In the genomic region with DNA sequence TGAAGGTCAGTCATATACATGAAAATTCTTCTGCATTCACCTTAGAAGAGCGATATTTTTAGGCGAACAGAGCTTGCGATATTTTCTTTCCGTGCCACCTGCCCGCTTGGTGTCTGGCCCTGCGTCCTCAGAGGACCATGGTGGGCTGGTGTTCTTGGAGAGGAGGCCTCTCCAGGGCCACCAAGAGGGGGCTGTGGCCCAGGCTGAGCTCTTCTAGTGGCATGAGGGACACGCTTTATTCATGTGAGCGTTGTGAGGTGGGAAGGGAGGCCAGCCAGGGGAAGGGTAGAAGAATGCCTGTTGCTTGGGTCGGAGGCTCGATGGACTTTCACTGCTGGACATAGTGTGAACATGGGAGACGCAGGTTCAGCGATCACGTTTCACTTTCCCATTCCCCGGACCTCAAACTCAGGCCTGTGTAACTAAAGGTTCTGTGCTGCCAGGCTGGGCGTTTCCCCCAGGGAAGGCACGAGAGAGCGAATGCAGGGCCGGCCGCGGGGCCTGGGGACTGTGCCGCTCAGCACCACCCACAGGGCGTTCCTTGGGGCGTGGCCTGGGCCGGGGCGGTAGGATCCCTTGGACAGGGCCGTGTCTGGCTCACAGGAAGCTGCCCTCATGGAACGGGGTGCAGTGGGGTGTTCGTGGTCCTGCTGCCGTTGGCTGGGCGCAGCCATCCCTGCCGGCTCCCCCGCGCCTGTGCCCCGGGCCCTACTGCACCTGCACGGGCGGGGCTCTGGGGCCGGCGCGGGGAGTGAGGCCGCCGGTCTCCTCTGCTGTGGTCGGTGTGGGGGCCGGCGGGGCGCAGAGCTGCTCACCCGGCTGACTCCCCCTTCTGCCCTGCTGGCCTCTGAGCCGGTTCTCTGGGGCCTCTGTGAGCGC, we compare ENCODE assay signal across 1 cellular context.
TF ChIP-seq lines count a peak whose summit lies in the region.

No MANE protein-coding gene starts in this region.

TF ChIP-seq in GM12878, 131 proteins besides CTCF, POLR2A, EP300 and RAD21 (continued from another document):
- TF ChIP-seq PAX5 (IDR thresholded peaks at IDR 0.05; ENCODE audit: borderline replicate concordance, low read depth, low read length): 0 out of 2 replicates have a peak, but pooled peaks have one; percentile 26
- TF ChIP-seq SMAD1 (IDR thresholded peaks at IDR 0.05; ENCODE audit: low read depth, partially characterized antibody): no peak
- TF ChIP-seq ZNF592 (IDR thresholded peaks at IDR 0.05): no peak
- TF ChIP-seq STAT1 (conservative IDR thresholded peaks at IDR 0.05): no peak
- 0 out of 2 replicates have a peak, but pooled peaks have one; percentile 61 for TF ChIP-seq GATAD2B (conservative IDR thresholded peaks at IDR 0.05; ENCODE audit: low read depth)
- TF ChIP-seq POLR2AphosphoS5 (IDR thresholded peaks at IDR 0.05; ENCODE audit: low read length): peak; percentile 45; the same call in 1 of the 2 replicates
- no peak for TF ChIP-seq SREBF2 (IDR thresholded peaks at IDR 0.05; ENCODE audit: low read length)
- TF ChIP-seq RFX5 (IDR thresholded peaks at IDR 0.05; ENCODE audit: low read depth, low read length): no peak
- no peak for TF ChIP-seq SPI1 (IDR thresholded peaks at IDR 0.05; ENCODE audit: borderline replicate concordance, insufficient read depth, low read depth, low read length)
- no peak for TF ChIP-seq SMC3 (IDR thresholded peaks at IDR 0.05; ENCODE audit: borderline replicate concordance, low read length)
- TF ChIP-seq IKZF2 (IDR thresholded peaks at IDR 0.05): no peak
- no peak for TF ChIP-seq SP1 (IDR thresholded peaks at IDR 0.05; ENCODE audit: low read depth, low read length)
- peak; percentile 58 to 61; a peak in 2 of 4 replicates for TF ChIP-seq BHLHE40 (IDR thresholded peaks at IDR 0.05; ENCODE audit: borderline replicate concordance in 1 of 2, low read depth in 2 of 2, low read length in 1 of 2)
- no peak for TF ChIP-seq TCF12 (IDR thresholded peaks at IDR 0.05; ENCODE audit: low read depth, low read length)
- TF ChIP-seq HSF1 (IDR thresholded peaks at IDR 0.05; ENCODE audit: low read depth, low read length): no peak
- 0 out of 2 replicates have a peak, but pooled peaks have one; percentile 39 for TF ChIP-seq IKZF1 (conservative IDR thresholded peaks at IDR 0.05)
- TF ChIP-seq MEF2B (IDR thresholded peaks at IDR 0.05; ENCODE audit: partially characterized antibody, poor library complexity, severe bottlenecking): no peak
- no peak for TF ChIP-seq ESRRA (IDR thresholded peaks at IDR 0.05; ENCODE audit: low read length)
- TF ChIP-seq RB1 (IDR thresholded peaks at IDR 0.05; ENCODE audit: borderline replicate concordance): no peak
- TF ChIP-seq NKRF (conservative IDR thresholded peaks at IDR 0.05): 0 out of 2 replicates have a peak, but pooled peaks have one; percentile 7
- no peak for TF ChIP-seq POLR2AphosphoS2 (IDR thresholded peaks at IDR 0.05; ENCODE audit: low read depth, low read length)
- TF ChIP-seq, protein P1, sequence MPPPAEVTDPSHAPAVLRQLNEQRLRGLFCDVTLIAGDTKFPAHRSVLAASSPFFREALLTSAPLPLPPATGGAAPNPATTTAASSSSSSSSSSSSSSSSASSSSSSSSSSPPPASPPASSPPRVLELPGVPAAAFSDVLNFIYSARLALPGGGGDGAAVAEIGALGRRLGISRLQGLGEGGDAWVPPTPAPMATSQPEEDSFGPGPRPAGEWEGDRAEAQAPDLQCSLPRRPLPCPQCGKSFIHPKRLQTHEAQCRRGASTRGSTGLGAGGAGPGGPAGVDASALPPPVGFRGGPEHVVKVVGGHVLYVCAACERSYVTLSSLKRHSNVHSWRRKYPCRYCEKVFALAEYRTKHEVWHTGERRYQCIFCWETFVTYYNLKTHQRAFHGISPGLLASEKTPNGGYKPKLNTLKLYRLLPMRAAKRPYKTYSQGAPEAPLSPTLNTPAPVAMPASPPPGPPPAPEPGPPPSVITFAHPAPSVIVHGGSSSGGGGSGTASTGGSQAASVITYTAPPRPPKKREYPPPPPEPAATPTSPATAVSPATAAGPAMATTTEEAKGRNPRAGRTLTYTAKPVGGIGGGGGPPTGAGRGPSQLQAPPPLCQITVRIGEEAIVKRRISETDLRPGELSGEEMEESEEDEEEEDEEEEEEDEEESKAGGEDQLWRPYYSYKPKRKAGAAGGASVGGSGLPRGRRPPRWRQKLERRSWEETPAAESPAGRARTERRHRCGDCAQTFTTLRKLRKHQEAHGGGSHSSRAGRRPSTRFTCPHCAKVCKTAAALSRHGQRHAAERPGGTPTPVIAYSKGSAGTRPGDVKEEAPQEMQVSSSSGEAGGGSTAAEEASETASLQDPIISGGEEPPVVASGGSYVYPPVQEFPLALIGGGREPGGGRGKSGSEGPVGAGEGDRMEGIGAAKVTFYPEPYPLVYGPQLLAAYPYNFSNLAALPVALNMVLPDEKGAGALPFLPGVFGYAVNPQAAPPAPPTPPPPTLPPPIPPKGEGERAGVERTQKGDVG (CRISPR knock-in tag; IDR thresholded peaks at IDR 0.05): no peak
- no peak for TF ChIP-seq KAT2A (conservative IDR thresholded peaks at IDR 0.05; ENCODE audit: control insufficient read depth, low read depth, low read length)
- TF ChIP-seq PAX8 (IDR thresholded peaks at IDR 0.05): no peak
- TF ChIP-seq DPF2 (IDR thresholded peaks at IDR 0.05): 0 out of 2 replicates have a peak, but pooled peaks have one; percentile 15
- no peak for TF ChIP-seq MYB (IDR thresholded peaks at IDR 0.05; ENCODE audit: borderline replicate concordance, low read depth, low read length)
- 0 out of 4 replicates have a peak, but pooled peaks of 1 of the 2 experiments have one; percentile 11 for TF ChIP-seq SRF (IDR thresholded peaks at IDR 0.05; ENCODE audit: low read depth in 2 of 2, low read length in 2 of 2)
- no peak for TF ChIP-seq NR2F1 (conservative IDR thresholded peaks at IDR 0.05)
- TF ChIP-seq MAX (IDR thresholded peaks at IDR 0.05; ENCODE audit: low read depth, low read length): no peak
- TF ChIP-seq, protein P2, sequence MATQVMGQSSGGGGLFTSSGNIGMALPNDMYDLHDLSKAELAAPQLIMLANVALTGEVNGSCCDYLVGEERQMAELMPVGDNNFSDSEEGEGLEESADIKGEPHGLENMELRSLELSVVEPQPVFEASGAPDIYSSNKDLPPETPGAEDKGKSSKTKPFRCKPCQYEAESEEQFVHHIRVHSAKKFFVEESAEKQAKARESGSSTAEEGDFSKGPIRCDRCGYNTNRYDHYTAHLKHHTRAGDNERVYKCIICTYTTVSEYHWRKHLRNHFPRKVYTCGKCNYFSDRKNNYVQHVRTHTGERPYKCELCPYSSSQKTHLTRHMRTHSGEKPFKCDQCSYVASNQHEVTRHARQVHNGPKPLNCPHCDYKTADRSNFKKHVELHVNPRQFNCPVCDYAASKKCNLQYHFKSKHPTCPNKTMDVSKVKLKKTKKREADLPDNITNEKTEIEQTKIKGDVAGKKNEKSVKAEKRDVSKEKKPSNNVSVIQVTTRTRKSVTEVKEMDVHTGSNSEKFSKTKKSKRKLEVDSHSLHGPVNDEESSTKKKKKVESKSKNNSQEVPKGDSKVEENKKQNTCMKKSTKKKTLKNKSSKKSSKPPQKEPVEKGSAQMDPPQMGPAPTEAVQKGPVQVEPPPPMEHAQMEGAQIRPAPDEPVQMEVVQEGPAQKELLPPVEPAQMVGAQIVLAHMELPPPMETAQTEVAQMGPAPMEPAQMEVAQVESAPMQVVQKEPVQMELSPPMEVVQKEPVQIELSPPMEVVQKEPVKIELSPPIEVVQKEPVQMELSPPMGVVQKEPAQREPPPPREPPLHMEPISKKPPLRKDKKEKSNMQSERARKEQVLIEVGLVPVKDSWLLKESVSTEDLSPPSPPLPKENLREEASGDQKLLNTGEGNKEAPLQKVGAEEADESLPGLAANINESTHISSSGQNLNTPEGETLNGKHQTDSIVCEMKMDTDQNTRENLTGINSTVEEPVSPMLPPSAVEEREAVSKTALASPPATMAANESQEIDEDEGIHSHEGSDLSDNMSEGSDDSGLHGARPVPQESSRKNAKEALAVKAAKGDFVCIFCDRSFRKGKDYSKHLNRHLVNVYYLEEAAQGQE (IDR thresholded peaks at IDR 0.05; ENCODE audit: low read depth, low read length): no peak
